ENCODE assay signal across 1 cellular context in genomic region chr1:156725683-156726280, GRCh38.
TF ChIP-seq lines count a peak whose summit lies in the region.

No MANE protein-coding gene starts in this region.

TF ChIP-seq in HEK293, 187 proteins besides CTCF, POLR2A, EP300 and RAD21 (continued from another document and continues in another):
- TF ChIP-seq SALL2 (tag by site-specific recombination; IDR thresholded peaks at IDR 0.05; ENCODE audit: borderline replicate concordance) (no peak), PRDM6 (tag by site-specific recombination; IDR thresholded peaks at IDR 0.05) (no peak), ZNF292 (tag by site-specific recombination; IDR thresholded peaks at IDR 0.05; ENCODE audit: borderline replicate concordance, low read depth) (no peak), ZNF112 (tag by site-specific recombination; IDR thresholded peaks at IDR 0.05) (no peak), ZNF184 (tag by site-specific recombination; IDR thresholded peaks at IDR 0.05) (no peak), ZNF704 (tag by site-specific recombination; IDR thresholded peaks at IDR 0.05) (no peak), ZBTB11 (tag by site-specific recombination; conservative IDR thresholded peaks at IDR 0.05; ENCODE audit: low read depth) (peak; percentile 43; the same call in 1 of the 2 replicates), HOXA7 (CRISPR knock-in tag; IDR thresholded peaks at IDR 0.05; ENCODE audit: borderline replicate concordance) (no peak), REST (tag by site-specific recombination; IDR thresholded peaks at IDR 0.05) (peak; percentile 50; the same call in 1 of the 2 replicates), ZNF121 (tag by site-specific recombination; IDR thresholded peaks at IDR 0.05) (no peak), ZNF449 (tag by site-specific recombination; IDR thresholded peaks at IDR 0.05) (no peak; the same call in 1 of the 2 replicates), SP7 (tag by site-specific recombination; IDR thresholded peaks at IDR 0.05) (peak; percentile 68), ZNF488 (tag by site-specific recombination; IDR thresholded peaks at IDR 0.05) (no peak), ZNF174 (tag by site-specific recombination; IDR thresholded peaks at IDR 0.05) (no peak), ZNF146 (tag by site-specific recombination; IDR thresholded peaks at IDR 0.05) (no peak), MYNN (tag by site-specific recombination; IDR thresholded peaks at IDR 0.05; ENCODE audit: borderline replicate concordance) (no peak), BCL11A (tag by site-specific recombination; IDR thresholded peaks at IDR 0.05; ENCODE audit: low read depth) (peak; percentile 52; the same call in 1 of the 2 replicates), ZBTB48 (tag by site-specific recombination; IDR thresholded peaks at IDR 0.05) (peak; percentile 33; the same call in 1 of the 2 replicates), ZSCAN30 (tag by site-specific recombination; IDR thresholded peaks at IDR 0.05) (peak; percentile 87), ZNF223 (tag by site-specific recombination; IDR thresholded peaks at IDR 0.05) (no peak), ZNF398 (tag by site-specific recombination; IDR thresholded peaks at IDR 0.05) (no peak), ZNF324 (tag by site-specific recombination; IDR thresholded peaks at IDR 0.05) (0 out of 2 replicates have a peak, but pooled peaks have one; percentile 32), ZNF555 (tag by site-specific recombination; conservative IDR thresholded peaks at IDR 0.05) (no peak), ZNF658 (tag by site-specific recombination; IDR thresholded peaks at IDR 0.05) (no peak), ZEB2 (tag by site-specific recombination; IDR thresholded peaks at IDR 0.05) (peak; percentile 51; the same call in 1 of the 2 replicates), ZNF626 (tag by site-specific recombination; IDR thresholded peaks at IDR 0.05) (no peak), KLF17 (tag by site-specific recombination; IDR thresholded peaks at IDR 0.05) (peak; percentile 69), ZNF707 (tag by site-specific recombination; IDR thresholded peaks at IDR 0.05) (no peak), ZNF791 (tag by site-specific recombination; IDR thresholded peaks at IDR 0.05) (no peak), ZNF37A (tag by site-specific recombination; IDR thresholded peaks at IDR 0.05) (no peak), ZNF768 (tag by site-specific recombination; IDR thresholded peaks at IDR 0.05) (no peak), ZNF830 (tag by site-specific recombination; IDR thresholded peaks at IDR 0.05; ENCODE audit: low read depth) (no peak), ZNF639 (tag by site-specific recombination; IDR thresholded peaks at IDR 0.05) (peak; percentile 22; the same call in 1 of the 2 replicates), ZNF777 (tag by site-specific recombination; IDR thresholded peaks at IDR 0.05; ENCODE audit: borderline replicate concordance) (no peak), ZNF747 (tag by site-specific recombination; IDR thresholded peaks at IDR 0.05) (no peak), ZNF433 (tag by site-specific recombination; IDR thresholded peaks at IDR 0.05; ENCODE audit: low read depth) (no peak), HIC1 (tag by site-specific recombination; IDR thresholded peaks at IDR 0.05) (no peak)
